14 cellular contexts compared by ENCODE assay signal in genomic region chr7:44995555-44996493, GRCh38.
DNase-seq lines count a peak whose midpoint lies in the region; ATAC-seq and TF ChIP-seq lines count a peak whose summit lies in the region.
"Had no signal": no experiment of that assay in that cellular context is flagged by ENCODE, and none has a peak within 500 bp of the region (broad histone marks: within the 10 kb centered on the region; RNA-seq: fewer than 3 reads in every experiment).

No MANE protein-coding gene starts in this region.

- no peak for TF ChIP-seq CTCF in KMS-11 (conservative IDR thresholded peaks at IDR 0.05; ENCODE audit: low read depth, low read length)
- TF ChIP-seq CTCF in GM10248 (IDR thresholded peaks at IDR 0.05; ENCODE audit: control extremely low read depth, extremely low read depth, low read depth, missing control alignments) = no peak

- H3K27me3 Mint-ChIP-seq in activated naive CD4-positive, alpha-beta T cell treated with anti-CD3 and anti-CD28 coated beads, Interleukin-2, amount 10 ng/mL, durations not matched to agents 7 days and 5 days = no peaks in the 10 kb centered on the region
- H3K27me3 Mint-ChIP-seq in stimulated activated memory B cell treated with anti-CD40 and anti-IgM and Interleukin-4, amounts not matched to agents 10 μg/mL and 1 μg/mL and 100 μg/mL, for 72 hours = no peaks in the 10 kb centered on the region

- no peak for ATAC-seq in stimulated activated memory B cell treated with anti-CD40 and anti-IgM and Interleukin-4, amounts not matched to agents 10 μg/mL and 1 μg/mL and 100 μg/mL, for 72 hours
- ATAC-seq in GM18870 (IDR thresholded peaks at IDR 0.05; ENCODE audit: unreplicated experiment) (no peak), HG03139 (IDR thresholded peaks at IDR 0.05; ENCODE audit: unreplicated experiment) (no peak)

- H3K27me3 ChIP-seq in KMS-11 (ENCODE audit: insufficient read depth, low read depth) = no peaks in the 10 kb centered on the region

- no peak for DNase-seq in activated naive CD4-positive, alpha-beta T cell treated with anti-CD3 and anti-CD28 coated beads, Interleukin-2, amount 10 ng/mL, durations not matched to agents 7 days and 5 days
- DNase-seq in activated naive CD4-positive, alpha-beta T cell treated with Interleukin-2 at 50 U/mL for 16 hours = no peak
- peak; percentile 22 for DNase-seq in activated effector memory CD4-positive, alpha-beta T cell treated with Interleukin-2 at 50 U/mL for 16 hours
- no peak for DNase-seq in GM10248 (ENCODE audit: extremely low spot score)
- DNase-seq: hypothalamus, NCI-H82 had no signal

- H3K9me3 Mint-ChIP-seq in activated naive CD4-positive, alpha-beta T cell treated with anti-CD3 and anti-CD28 coated beads, Interleukin-2, amount 10 ng/mL, durations not matched to agents 7 days and 5 days = no peaks in the 10 kb centered on the region
- H3K9me3 Mint-ChIP-seq in stimulated activated memory B cell treated with anti-CD40 and anti-IgM and Interleukin-4, amounts not matched to agents 10 μg/mL and 1 μg/mL and 100 μg/mL, for 72 hours = no peaks in the 10 kb centered on the region

- H3K4me1 Mint-ChIP-seq in activated naive CD4-positive, alpha-beta T cell treated with anti-CD3 and anti-CD28 coated beads, Interleukin-2, amount 10 ng/mL, durations not matched to agents 7 days and 5 days = peaks cover 50% of the 10 kb centered on the region
- peaks cover 36% of the 10 kb centered on the region for H3K4me1 Mint-ChIP-seq in stimulated activated memory B cell treated with anti-CD40 and anti-IgM and Interleukin-4, amounts not matched to agents 10 μg/mL and 1 μg/mL and 100 μg/mL, for 72 hours

- POLR2A ChIA-PET in GM10248 (lab: Yijun Ruan, JAX) = interaction anchor here (0.7 to 1.0 kb wide), 2 partner anchors 12 to 23 kb away, joined by 3 read pairs; no protein-coding TSS in a partner anchor

- CTCF ChIA-PET in activated naive CD4-positive, alpha-beta T cell treated with anti-CD3 and anti-CD28 coated beads, Interleukin-2, amount 10 ng/mL, durations not matched to agents 7 days and 5 days (lab: Charles Lee) = interaction anchor here (1.3 to 4.5 kb wide), 3 partner anchors 11 to 22 kb away, joined by 6 to 31 read pairs (median 6); no protein-coding TSS in a partner anchor
- CTCF ChIA-PET in GM10248 (lab: Yijun Ruan, JAX) = interaction anchor here (0.8 to 2.0 kb wide), 7 partner anchors 13 to 140 kb away, joined by 3 to 6 read pairs (median 4); no protein-coding TSS in a partner anchor

- peaks cover 61% of the 10 kb centered on the region for H3K4me1 ChIP-seq in KMS-11 (ENCODE audit: low read depth, poor library complexity, severe bottlenecking)

- H3K79me2 ChIP-seq in KMS-11 (ENCODE audit: insufficient read depth, low read depth) = no peaks in the 10 kb centered on the region; the same call in 1 of the 2 replicates

- H2AFZ ChIP-seq in KMS-11 (ENCODE audit: low read depth) = peak overlapping the region; percentile 8; the same call in 1 of the 2 replicates

- H3K4me3 ChIP-seq in KMS-11 (IDR thresholded peaks at IDR 0.05; ENCODE audit: insufficient read depth, low read depth, low read length) = no peak overlapping the region
- H3K4me3 ChIP-seq: lung, thoracic aorta had no signal

- H3K4me3 Mint-ChIP-seq in activated naive CD4-positive, alpha-beta T cell treated with anti-CD3 and anti-CD28 coated beads, Interleukin-2, amount 10 ng/mL, durations not matched to agents 7 days and 5 days = peak overlapping the region; percentile 2
- peak overlapping the region; percentile 70 for H3K4me3 Mint-ChIP-seq in stimulated activated memory B cell treated with anti-CD40 and anti-IgM and Interleukin-4, amounts not matched to agents 10 μg/mL and 1 μg/mL and 100 μg/mL, for 72 hours

- H4K20me1 ChIP-seq in KMS-11 (ENCODE audit: insufficient read depth) = no peaks in the 10 kb centered on the region

- H3K9ac ChIP-seq in KMS-11 = peak overlapping the region; percentile 8; the same call in 1 of the 2 replicates

- peaks cover 7% of the 10 kb centered on the region for H3K36me3 Mint-ChIP-seq in activated naive CD4-positive, alpha-beta T cell treated with anti-CD3 and anti-CD28 coated beads, Interleukin-2, amount 10 ng/mL, durations not matched to agents 7 days and 5 days
- no peaks in the 10 kb centered on the region for H3K36me3 Mint-ChIP-seq in stimulated activated memory B cell treated with anti-CD40 and anti-IgM and Interleukin-4, amounts not matched to agents 10 μg/mL and 1 μg/mL and 100 μg/mL, for 72 hours

- peak overlapping the region; percentile 83 for H3K27ac Mint-ChIP-seq in activated naive CD4-positive, alpha-beta T cell treated with anti-CD3 and anti-CD28 coated beads, Interleukin-2, amount 10 ng/mL, durations not matched to agents 7 days and 5 days
- peak overlapping the region; percentile 91 for H3K27ac Mint-ChIP-seq in stimulated activated memory B cell treated with anti-CD40 and anti-IgM and Interleukin-4, amounts not matched to agents 10 μg/mL and 1 μg/mL and 100 μg/mL, for 72 hours

- no peaks in the 10 kb centered on the region for H3K36me3 ChIP-seq in KMS-11 (ENCODE audit: insufficient read depth)
- H3K36me3 ChIP-seq: thoracic aorta had no signal

- peak overlapping the region; percentile 65 for H3K27ac ChIP-seq in KMS-11
- H3K27ac ChIP-seq: epithelial cell of prostate, HL-60, thoracic aorta had no signal

- peak overlapping the region; percentile 45 for H3K4me2 ChIP-seq in KMS-11
